ENCODE assay signal across 10 cellular contexts in the genomic region with DNA sequence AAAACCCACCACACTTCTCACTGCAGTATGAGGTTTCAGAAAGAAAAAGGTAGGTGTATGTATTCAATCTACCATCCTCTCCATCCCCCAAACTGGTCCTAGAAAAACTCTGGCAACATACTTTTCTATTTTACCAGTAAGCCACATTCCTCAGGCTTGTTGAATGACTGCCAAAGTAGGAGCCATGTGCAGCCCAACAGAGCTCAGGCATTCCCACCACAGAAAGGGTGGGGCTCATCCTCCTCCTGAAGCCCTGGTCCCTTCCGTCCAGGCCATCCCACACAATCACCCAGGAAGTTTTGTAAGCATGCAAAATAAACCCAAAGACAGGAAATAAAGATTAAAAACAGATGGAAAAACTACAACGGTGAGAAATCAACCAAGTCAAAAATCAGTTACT. TPM values are rescaled to one million over a fixed set of nuclear protein-coding genes. Genes with fewer than 3 reads are reported as not detected.
DNase-seq lines count a peak whose midpoint lies in the region; ATAC-seq and TF ChIP-seq lines count a peak whose summit lies in the region.
"Had no signal": no experiment of that assay in that cellular context is flagged by ENCODE, and none has a peak within 500 bp of the region (broad histone marks: within the 10 kb centered on the region; RNA-seq: fewer than 3 reads in every experiment).

No MANE protein-coding gene starts in this region.

- peaks cover 6 to 19% (median 14%) of the 10 kb centered on the region in 4 donors for H3K4me1 ChIP-seq in transverse colon
- peaks cover 6 to 8% of the 10 kb centered on the region in 2 experiments for H3K4me1 ChIP-seq in trophoblast cell (ENCODE audit: control insufficient read depth in 1 of 2, insufficient read depth in 2 of 2, low read length in 2 of 2)

- no peak overlapping the region for H4K8ac ChIP-seq in trophoblast cell (ENCODE audit: low read depth, low read length)

- H2BK5ac ChIP-seq in trophoblast cell (ENCODE audit: low read depth, low read length, poor library complexity), result no peak overlapping the region

- WGBS in transverse colon (ENCODE audit: low coverage in 1 of 2), 2 donors, result 48 to 53% methylated on average over 2 of the region's 2 CpGs
- no CpG with 5 or more reads among the region's 2 CpGs for WGBS in trophoblast cell (ENCODE audit: extremely low coverage, insufficient coverage, insufficient read length)

- no peak for TF ChIP-seq EP300 in transverse colon (IDR thresholded peaks at IDR 0.05; ENCODE audit: low read depth)

- H2BK120ac ChIP-seq in trophoblast cell (ENCODE audit: insufficient read depth, low read length, poor library complexity), result no peak overlapping the region

- no peaks in the 10 kb centered on the region for H3K36me3 ChIP-seq in transverse colon
- peaks cover 9 to 12% of the 10 kb centered on the region in 2 experiments for H3K36me3 ChIP-seq in trophoblast cell (ENCODE audit: control insufficient read depth in 1 of 2, insufficient read depth in 2 of 2, low read length in 2 of 2)

- in situ Hi-C loops in transverse colon (cut with MboI; ENCODE audit: low pct_ligation_motif_present in 1 of 4, low pct_unique_long_range_greater_than_20kb in 1 of 4, low sequenced_read_pairs in 3 of 4), result no loop called here

- TF ChIP-seq POLR2A in transverse colon (IDR thresholded peaks at IDR 0.05), result no peak

- H3K27ac ChIP-seq in transverse colon (peak overlapping the region in 3 of 4 donors; percentile 7 to 51 (median 17)), trophoblast cell (ENCODE audit: low read depth, low read length) (no peak overlapping the region)
- H3K27ac ChIP-seq: neural progenitor cell had no signal

- H3K18ac ChIP-seq in trophoblast cell (ENCODE audit: low read length), result no peak overlapping the region

- no peak overlapping the region for H3K4me2 ChIP-seq in trophoblast cell (ENCODE audit: low read length)
- H3K4me2 ChIP-seq: neural progenitor cell had no signal

- no peak overlapping the region for H4K91ac ChIP-seq in trophoblast cell (ENCODE audit: low read depth, low read length)

- DNase-seq in HFF-Myc (ENCODE audit: extremely low read depth, low read depth), result peak; percentile 100
- peak; percentile 97 for DNase-seq in hepatic stellate cell (ENCODE audit: low spot score)
- no peak for DNase-seq in transverse colon
- no peak for DNase-seq in CD14-positive monocyte (ENCODE audit: low spot score)
- no peak for DNase-seq in trophoblast cell
- no peak for DNase-seq in activated CD4-positive, alpha-beta T cell treated with anti-CD3 and anti-CD28 coated beads, Interleukin-2, amount 10 ng/mL, durations not matched to agents 7 days and 5 days
- DNase-seq: NCI-H345 had no signal

- TF ChIP-seq CTCF in HFF-Myc (IDR thresholded peaks at IDR 0.05; ENCODE audit: low read depth, low read length, missing control alignments) (no peak), brain (conservative IDR thresholded peaks at IDR 0.05) (no peak), transverse colon (IDR thresholded peaks at IDR 0.05) (no peak), CD14-positive monocyte (IDR thresholded peaks at IDR 0.05) (no peak)

- H2BK12ac ChIP-seq in trophoblast cell (ENCODE audit: low read length), result no peak overlapping the region

- no peak overlapping the region for H3K23ac ChIP-seq in trophoblast cell (ENCODE audit: low read length)

- H3K27ac Mint-ChIP-seq in brain (peak overlapping the region; percentile 31 to 91 (median 46)), CD14-positive monocyte (peak overlapping the region in 3 of 7 donors; percentile 21 to 52 (median 43))
- H3K27ac Mint-ChIP-seq in activated CD4-positive, alpha-beta T cell treated with anti-CD3 and anti-CD28 coated beads, Interleukin-2, amount 10 ng/mL, durations not matched to agents 7 days and 5 days, result no peak overlapping the region
- H3K27ac Mint-ChIP-seq: neural progenitor cell had no signal

- CTCF ChIA-PET in activated CD4-positive, alpha-beta T cell treated with anti-CD3 and anti-CD28 coated beads, Interleukin-2, amount 10 ng/mL, durations not matched to agents 7 days and 5 days (lab: Charles Lee), result interaction anchor here (0.6 kb wide), 1 partner anchor 1980 kb away, joined by 3 read pairs; no protein-coding TSS in a partner anchor

- H3K4me3 ChIP-seq in HFF-Myc (replicated peaks; ENCODE audit: low read depth, low read length), result no peak overlapping the region
- no peak overlapping the region for H3K4me3 ChIP-seq in transverse colon
- H3K4me3 ChIP-seq in trophoblast cell (ENCODE audit: low read depth, low read length), result no peak overlapping the region
- H3K4me3 ChIP-seq: neural progenitor cell had no signal

- no peaks in the 10 kb centered on the region for H3K9me3 Mint-ChIP-seq in brain
- H3K9me3 Mint-ChIP-seq in CD14-positive monocyte, result no peaks in the 10 kb centered on the region
- no peaks in the 10 kb centered on the region for H3K9me3 Mint-ChIP-seq in activated CD4-positive, alpha-beta T cell treated with anti-CD3 and anti-CD28 coated beads, Interleukin-2, amount 10 ng/mL, durations not matched to agents 7 days and 5 days
- H3K9me3 Mint-ChIP-seq: neural progenitor cell had no signal

- peaks cover 21% of the 10 kb centered on the region for H3K36me3 Mint-ChIP-seq in brain
- H3K36me3 Mint-ChIP-seq in CD14-positive monocyte, result peaks cover 40 to 62% of the 10 kb centered on the region in 2 donors
- H3K36me3 Mint-ChIP-seq in activated CD4-positive, alpha-beta T cell treated with anti-CD3 and anti-CD28 coated beads, Interleukin-2, amount 10 ng/mL, durations not matched to agents 7 days and 5 days (ENCODE audit: low read depth), result no peaks in the 10 kb centered on the region

- no peak for ATAC-seq in GM21526 (IDR thresholded peaks at IDR 0.05; ENCODE audit: low FRiP score, unreplicated experiment)

- H3K9me3 ChIP-seq in transverse colon (no peaks in the 10 kb centered on the region), trophoblast cell (ENCODE audit: insufficient read depth, low read depth, low read length) (no peaks in the 10 kb centered on the region)

- intact Hi-C loops in transverse colon (cut with DNase I; ENCODE audit: low total_unique reads) (no loop called here), CD14-positive monocyte (cut with micrococcal nuclease) (no loop called here)

- no peak overlapping the region for H3K4ac ChIP-seq in trophoblast cell (ENCODE audit: low read depth, low read length)

- no peaks in the 10 kb centered on the region for H3K27me3 ChIP-seq in transverse colon
- no peaks in the 10 kb centered on the region for H3K27me3 ChIP-seq in trophoblast cell (ENCODE audit: insufficient read depth, low read length)
- H3K27me3 ChIP-seq: neural progenitor cell had no signal

- peaks cover 50% of the 10 kb centered on the region for H3K4me1 Mint-ChIP-seq in brain
- H3K4me1 Mint-ChIP-seq in CD14-positive monocyte, result peaks cover 5% of the 10 kb centered on the region
- peaks cover 6% of the 10 kb centered on the region for H3K4me1 Mint-ChIP-seq in activated CD4-positive, alpha-beta T cell treated with anti-CD3 and anti-CD28 coated beads, Interleukin-2, amount 10 ng/mL, durations not matched to agents 7 days and 5 days

- no peak overlapping the region for H2AK5ac ChIP-seq in trophoblast cell (ENCODE audit: low read length)

- H3K79me2 ChIP-seq in trophoblast cell (ENCODE audit: control insufficient read depth, insufficient read depth, low read length, poor library complexity), result peaks cover 2% of the 10 kb centered on the region

- H2AFZ ChIP-seq in trophoblast cell (ENCODE audit: insufficient read depth, low read length, poor library complexity), result no peak overlapping the region
- H2AFZ ChIP-seq: neural progenitor cell had no signal

- POLR2A ChIA-PET in activated CD4-positive, alpha-beta T cell treated with anti-CD3 and anti-CD28 coated beads, Interleukin-2, amount 10 ng/mL, durations not matched to agents 7 days and 5 days (lab: Charles Lee), result no interaction called here

- H3K27me3 Mint-ChIP-seq in brain (no peaks in the 10 kb centered on the region), CD14-positive monocyte (ENCODE audit: low read depth in 3 of 3) (peaks cover 0 to 2% (median 1%) of the 10 kb centered on the region in 3 donors)
- no peaks in the 10 kb centered on the region for H3K27me3 Mint-ChIP-seq in activated CD4-positive, alpha-beta T cell treated with anti-CD3 and anti-CD28 coated beads, Interleukin-2, amount 10 ng/mL, durations not matched to agents 7 days and 5 days

- H3K9ac ChIP-seq in trophoblast cell (ENCODE audit: low read length), result no peak overlapping the region
- H3K9ac ChIP-seq: neural progenitor cell had no signal

- no peak overlapping the region for H3K14ac ChIP-seq in trophoblast cell (ENCODE audit: low read length)

- H4K12ac ChIP-seq in trophoblast cell (ENCODE audit: low read depth, low read length), result no peak overlapping the region

- H3K79me1 ChIP-seq in trophoblast cell (ENCODE audit: low read length), result peaks cover 3% of the 10 kb centered on the region

- H3K4me3 Mint-ChIP-seq in brain (peak overlapping the region in 2 of 5 experiments; percentile 2 to 28), CD14-positive monocyte (no peak overlapping the region)
- H3K4me3 Mint-ChIP-seq in activated CD4-positive, alpha-beta T cell treated with anti-CD3 and anti-CD28 coated beads, Interleukin-2, amount 10 ng/mL, durations not matched to agents 7 days and 5 days, result no peak overlapping the region
- H3K4me3 Mint-ChIP-seq: neural progenitor cell had no signal

RNA-seq across cellular contexts. Expression of gene MAD1L1, which starts 57.2 kb away (rescaled TPM):
- polyA plus RNA-seq in brain (ENCODE audit: insufficient read depth, low read depth, low replicate concordance) (42.7 TPM), CD14-positive monocyte (10 to 100 TPM; 22.0 to 33.2 TPM)
- 10 to 100 TPM in 3 of 4 donors, 1 to 10 TPM in 1; 8.0 to 52.7 (median 26.7) TPM for total RNA-seq in transverse colon
- 23.7 and 24.6 TPM in 2 replicates for polyA plus RNA-seq in trophoblast cell (2013)
- 100 to 1,000 TPM; 125 to 127 TPM for total RNA-seq in activated CD4-positive, alpha-beta T cell treated with anti-CD3 and anti-CD28 coated beads, Interleukin-2, amount 10 ng/mL, durations not matched to agents 7 days and 5 days

Comparison
In these comparisons a context has a peak if more than half of its experiments do, and no peak if none do; other contexts are left out.
1. DNase-seq: peak in HFF-Myc (single experiment) and hepatic stellate cell (single experiment); none in transverse colon (single experiment), CD14-positive monocyte (single experiment), trophoblast cell (0 of 2) and activated CD4-positive, alpha-beta T cell treated with anti-CD3 and anti-CD28 coated beads, Interleukin-2, amount 10 ng/mL, durations not matched to agents 7 days and 5 days (single experiment).